Comparison of ENCODE assay signal across 16 cellular contexts in the genomic region with DNA sequence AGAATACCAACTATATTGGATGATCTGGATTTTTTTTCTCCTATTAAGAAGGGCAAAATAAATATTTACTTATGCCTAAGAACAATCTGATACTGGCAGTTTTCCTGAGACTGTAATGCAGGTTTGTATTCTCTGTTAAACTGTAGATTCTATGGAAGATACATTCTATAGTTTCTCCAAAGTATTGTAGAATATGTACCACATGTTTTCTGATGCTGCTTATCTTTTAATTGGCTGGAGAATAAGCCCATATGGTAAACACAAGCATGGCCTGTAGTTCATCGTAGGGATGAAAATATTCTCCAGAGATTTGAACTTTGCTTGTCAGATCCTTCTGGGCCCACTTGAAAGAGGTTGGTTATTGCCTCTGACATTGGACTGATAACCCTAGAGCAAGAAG.
DNase-seq lines count a peak whose midpoint lies in the region; ATAC-seq and TF ChIP-seq lines count a peak whose summit lies in the region.
"Had no signal": no experiment of that assay in that cellular context is flagged by ENCODE, and none has a peak within 500 bp of the region (broad histone marks: within the 10 kb centered on the region; RNA-seq: fewer than 3 reads in every experiment).

No MANE protein-coding gene starts in this region.

- peak; percentile 28 for DNase-seq in NCI-H82 (lab: John Stamatoyannopoulos, UW)
- no peak for DNase-seq in NCI-H82 treated with DMSO at 0.1 percent for 48 hours (lab: John Stamatoyannopoulos, UW; ENCODE audit: unreplicated experiment)
- peak; percentile 69 for DNase-seq in LNCaP clone FGC (ENCODE audit: low read depth)
- DNase-seq in activated gamma-delta T cell treated with Interleukin-2 at 50 U/mL for 16 hours = no peak
- no peak for DNase-seq in activated CD8-positive, alpha-beta memory T cell treated with anti-CD3 and anti-CD28 coated beads, Interleukin-2, amount 50 U/mL, for 48 hours
- DNase-seq in NCI-H146 treated with DMSO at 0.1 percent for 48 hours (lab: John Stamatoyannopoulos, UW; ENCODE audit: unreplicated experiment) = no peak
- DNase-seq: 8988T; ACHN; Caco-2; Calu3; CD4-positive, alpha-beta T cell; CD8-positive, alpha-beta T cell; DMS79 treated with DMSO at 0.1 percent for 48 hours; GF-D8 had no signal

- no peak for ATAC-seq in SK-N-SH treated with all-trans-retinoic acid at 6 μM for 48 hours
- ATAC-seq: CD8-positive, alpha-beta T cell had no signal

- H3K4me3 ChIP-seq in LNCaP clone FGC (ENCODE audit: low read depth, low read length) = no peak overlapping the region
- H3K4me3 ChIP-seq: BLaER1 treated with 17β-estradiol and CSF1 and Interleukin-3, amounts not matched to agents 10 nM and 100 nM had no signal

- TF ChIP-seq CTCF in LNCaP clone FGC (IDR thresholded peaks at IDR 0.05; ENCODE audit: control insufficient read depth, extremely low read depth, insufficient read depth) = no peak

TF ChIP-seq in SK-N-SH treated with all-trans-retinoic acid at 6 μM for 48 hours, 23 proteins besides CTCF, POLR2A, EP300 and RAD21:
- peak; percentile 53; the same call in 1 of the 2 replicates for TF ChIP-seq TCF4 (CRISPR knock-in tag; IDR thresholded peaks at IDR 0.05; ENCODE audit: borderline replicate concordance)
- TF ChIP-seq, protein P1, sequence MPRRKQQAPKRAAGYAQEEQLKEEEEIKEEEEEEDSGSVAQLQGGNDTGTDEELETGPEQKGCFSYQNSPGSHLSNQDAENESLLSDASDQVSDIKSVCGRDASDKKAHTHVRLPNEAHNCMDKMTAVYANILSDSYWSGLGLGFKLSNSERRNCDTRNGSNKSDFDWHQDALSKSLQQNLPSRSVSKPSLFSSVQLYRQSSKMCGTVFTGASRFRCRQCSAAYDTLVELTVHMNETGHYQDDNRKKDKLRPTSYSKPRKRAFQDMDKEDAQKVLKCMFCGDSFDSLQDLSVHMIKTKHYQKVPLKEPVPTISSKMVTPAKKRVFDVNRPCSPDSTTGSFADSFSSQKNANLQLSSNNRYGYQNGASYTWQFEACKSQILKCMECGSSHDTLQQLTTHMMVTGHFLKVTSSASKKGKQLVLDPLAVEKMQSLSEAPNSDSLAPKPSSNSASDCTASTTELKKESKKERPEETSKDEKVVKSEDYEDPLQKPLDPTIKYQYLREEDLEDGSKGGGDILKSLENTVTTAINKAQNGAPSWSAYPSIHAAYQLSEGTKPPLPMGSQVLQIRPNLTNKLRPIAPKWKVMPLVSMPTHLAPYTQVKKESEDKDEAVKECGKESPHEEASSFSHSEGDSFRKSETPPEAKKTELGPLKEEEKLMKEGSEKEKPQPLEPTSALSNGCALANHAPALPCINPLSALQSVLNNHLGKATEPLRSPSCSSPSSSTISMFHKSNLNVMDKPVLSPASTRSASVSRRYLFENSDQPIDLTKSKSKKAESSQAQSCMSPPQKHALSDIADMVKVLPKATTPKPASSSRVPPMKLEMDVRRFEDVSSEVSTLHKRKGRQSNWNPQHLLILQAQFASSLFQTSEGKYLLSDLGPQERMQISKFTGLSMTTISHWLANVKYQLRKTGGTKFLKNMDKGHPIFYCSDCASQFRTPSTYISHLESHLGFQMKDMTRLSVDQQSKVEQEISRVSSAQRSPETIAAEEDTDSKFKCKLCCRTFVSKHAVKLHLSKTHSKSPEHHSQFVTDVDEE (CRISPR knock-in tag; IDR thresholded peaks at IDR 0.05) = no peak

Comparison
In these comparisons a context has a peak if more than half of its experiments do, and no peak if none do; other contexts are left out.
1. DNase-seq: peak in NCI-H82 (single experiment) and LNCaP clone FGC (single experiment); none in NCI-H82 treated with DMSO at 0.1 percent for 48 hours (single experiment), activated gamma-delta T cell treated with Interleukin-2 at 50 U/mL for 16 hours (single experiment), activated CD8-positive, alpha-beta memory T cell treated with anti-CD3 and anti-CD28 coated beads, Interleukin-2, amount 50 U/mL, for 48 hours (single experiment) and NCI-H146 treated with DMSO at 0.1 percent for 48 hours (single experiment).